24 cellular contexts compared by ENCODE assay signal in the genomic region with DNA sequence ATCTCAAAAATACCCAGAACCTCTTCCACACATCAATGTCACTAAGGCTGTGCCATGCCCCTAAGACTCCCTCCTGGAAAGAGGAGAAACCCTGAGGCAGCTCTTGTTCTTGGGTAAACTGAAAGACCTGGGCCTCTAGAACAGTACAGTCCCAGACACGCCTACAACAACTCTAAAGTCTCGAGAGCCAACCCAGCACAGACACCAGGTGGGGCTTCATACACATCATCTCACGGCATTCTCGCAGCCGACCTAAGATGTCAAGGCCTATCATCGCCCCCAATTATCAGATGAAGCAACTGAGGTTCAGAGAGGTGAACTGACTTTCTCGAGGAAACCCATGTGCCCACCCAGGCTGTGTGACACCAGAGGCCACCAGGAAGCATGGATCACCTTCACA.
DNase-seq lines count a peak whose midpoint lies in the region; ATAC-seq, FAIRE-seq and TF ChIP-seq lines count a peak whose summit lies in the region.
"Had no signal": no experiment of that assay in that cellular context is flagged by ENCODE, and none has a peak within 500 bp of the region (broad histone marks: within the 10 kb centered on the region; RNA-seq: fewer than 3 reads in every experiment).

No MANE protein-coding gene starts in this region.

- no peak overlapping the region for H2BK120ac ChIP-seq in mesenchymal stem cell (ENCODE audit: low read depth, low read length)

- H2BK15ac ChIP-seq in mesenchymal stem cell (ENCODE audit: low read depth, poor library complexity, severe bottlenecking): no peak overlapping the region

- no peak for ATAC-seq in HepG2
- no peak for ATAC-seq in right lobe of liver
- ATAC-seq in activated T-helper 17 cell treated with anti-CD3 and anti-CD28 coated beads, Interleukin-2, amount 50 U/mL, for 72 hours (replicated peaks): no peak
- no peak for ATAC-seq in left cardiac atrium
- ATAC-seq: activated CD8-positive, alpha-beta memory T cell treated with anti-CD3 and anti-CD28 coated beads, Interleukin-2, amount 10 ng/mL, durations not matched to agents 7 days and 5 days; heart right ventricle; lower lobe of right lung had no signal

- H3K27me3 ChIP-seq in HepG2 (ENCODE audit: control insufficient read depth in 1 of 2, insufficient read depth in 2 of 2, low read length in 2 of 2): no peaks in the 10 kb centered on the region
- no peaks in the 10 kb centered on the region for H3K27me3 ChIP-seq in right lobe of liver
- no peaks in the 10 kb centered on the region for H3K27me3 ChIP-seq in mesenchymal stem cell (ENCODE audit: control insufficient read depth in 1 of 2, insufficient read depth in 1 of 2, low read length in 2 of 2)
- no peaks in the 10 kb centered on the region for H3K27me3 ChIP-seq in tibial artery
- H3K27me3 ChIP-seq: BLaER1 treated with 17β-estradiol and CSF1 and Interleukin-3, amounts not matched to agents 10 nM and 100 nM; heart right ventricle; right atrium auricular region; spleen; vagina had no signal

- H3K4me1 ChIP-seq in HepG2 (ENCODE audit: insufficient read depth, low read length) (peaks cover 14% of the 10 kb centered on the region), right lobe of liver (peaks cover 0 to 43% (median 21%) of the 10 kb centered on the region in 4 donors), mesenchymal stem cell (ENCODE audit: control insufficient read depth, insufficient read depth, low read depth, low read length) (peaks cover 37% of the 10 kb centered on the region), tibial artery (peaks cover 14 to 90% (median 59%) of the 10 kb centered on the region in 4 donors)
- H3K4me1 ChIP-seq: parathyroid adenoma had no signal

- in situ Hi-C loops in HepG2 (cut with HindIII; ENCODE audit: extremely low pct_ligation_motif_present, low pct_unique_long_range_greater_than_20kb): no loop called here

- no peak overlapping the region for H3K4ac ChIP-seq in mesenchymal stem cell (ENCODE audit: low read depth in 1 of 2, low read length in 2 of 2)

- H3K79me1 ChIP-seq in mesenchymal stem cell (replicated peaks; ENCODE audit: low read length, poor library complexity, severe bottlenecking): peaks cover 51% of the 10 kb centered on the region

- WGBS in HepG2 (ENCODE audit: low lambda C conversion rate): 97% methylated on average over 6 of the region's 7 CpGs
- WGBS in right lobe of liver (ENCODE audit: insufficient coverage, low coverage, low lambda C conversion rate, missing lambda C conversion rate): no CpG with 5 or more reads among the region's 7 CpGs
- 96% methylated on average over 7 of the region's 7 CpGs for WGBS in mesenchymal stem cell

- DNase-seq in HepG2 (ENCODE audit: low spot score): no peak
- DNase-seq in right lobe of liver: no peak
- no peak for DNase-seq in mesenchymal stem cell
- DNase-seq in tibial artery: no peak
- DNase-seq in left cardiac atrium: no peak
- DNase-seq in germinal center (ENCODE audit: low spot score): no peak
- no peak for DNase-seq in dermis blood vessel endothelial cell
- DNase-seq: activated CD4-positive, alpha-beta T cell treated with anti-CD3 and anti-CD28 coated beads for 4 hours; activated CD8-positive, alpha-beta memory T cell treated with anti-CD3 and anti-CD28 coated beads, Interleukin-2, amount 10 ng/mL, durations not matched to agents 7 days and 5 days; Calu3; heart right ventricle; lower lobe of right lung; NCI-H1417 treated with DMSO at 0.1 percent for 48 hours; NCI-H2081 treated with DMSO at 0.1 percent for 48 hours; NCI-H226; spleen had no signal

- no peak overlapping the region for H2BK12ac ChIP-seq in mesenchymal stem cell (ENCODE audit: low read length in 2 of 2)

- H3K4me3 ChIP-seq in HepG2 (replicated peaks in 1 of 3; ENCODE audit: insufficient read depth in 1 of 3, low read depth in 2 of 3, low read length in 3 of 3): no peak overlapping the region
- no peak overlapping the region for H3K4me3 ChIP-seq in right lobe of liver
- H3K4me3 ChIP-seq in mesenchymal stem cell (ENCODE audit: insufficient read depth in 1 of 2, low read depth in 1 of 2, low read length in 2 of 2): no peak overlapping the region
- H3K4me3 ChIP-seq in tibial artery: no peak overlapping the region
- H3K4me3 ChIP-seq: BLaER1 treated with 17β-estradiol and CSF1 and Interleukin-3, amounts not matched to agents 10 nM and 100 nM; heart right ventricle; lower lobe of right lung; right atrium auricular region; SK-N-MC; spleen; vagina had no signal

- BruUV-seq in HepG2 (replicated peaks; lab: Mats Ljungman, UMichigan): no TSS peak

- H3K18ac ChIP-seq in mesenchymal stem cell (ENCODE audit: low read depth in 1 of 2, low read length in 2 of 2): no peak overlapping the region

- no peak overlapping the region for H3K4me3 Mint-ChIP-seq in activated T-helper 17 cell treated with anti-CD3 and anti-CD28 coated beads, Interleukin-2, amount 50 U/mL, for 72 hours
- H3K4me3 Mint-ChIP-seq: activated CD8-positive, alpha-beta memory T cell treated with anti-CD3 and anti-CD28 coated beads, Interleukin-2, amount 10 ng/mL, durations not matched to agents 7 days and 5 days had no signal

- TF ChIP-seq EP300 in HepG2 (IDR thresholded peaks at IDR 0.05; ENCODE audit: low read depth in 2 of 2, low read length in 2 of 2) (no peak), HepG2 (CRISPR knock-in tag; IDR thresholded peaks at IDR 0.05; ENCODE audit: borderline replicate concordance) (no peak)

- no peak overlapping the region for H2AFZ ChIP-seq in HepG2 (ENCODE audit: low read length)
- H2AFZ ChIP-seq in mesenchymal stem cell (ENCODE audit: low read depth, low read length): no peak overlapping the region
- H2AFZ ChIP-seq: parathyroid adenoma had no signal

- no peak overlapping the region for H2BK5ac ChIP-seq in mesenchymal stem cell (ENCODE audit: low read depth, low read length, poor library complexity, severe bottlenecking)

- H3K4me1 Mint-ChIP-seq in activated T-helper 17 cell treated with anti-CD3 and anti-CD28 coated beads, Interleukin-2, amount 50 U/mL, for 72 hours: no peaks in the 10 kb centered on the region

- H3K36me3 ChIP-seq in HepG2 (replicated peaks in 1 of 2; ENCODE audit: control insufficient read depth in 1 of 2, insufficient read depth in 2 of 2, low read length in 2 of 2) (peaks cover 0 to 3% of the 10 kb centered on the region in 2 experiments; a peak in 2 of 5 replicates), right lobe of liver (no peaks in the 10 kb centered on the region), mesenchymal stem cell (ENCODE audit: control insufficient read depth in 1 of 2, insufficient read depth in 2 of 2, low read depth in 1 of 2, low read length in 2 of 2) (peaks cover 11 to 22% of the 10 kb centered on the region in 2 experiments), tibial artery (no peaks in the 10 kb centered on the region)
- H3K36me3 ChIP-seq: heart right ventricle, lower lobe of right lung, right atrium auricular region, spleen, vagina had no signal

- no peak for TF ChIP-seq POLR2A in HepG2 (IDR thresholded peaks at IDR 0.05; ENCODE audit: insufficient read depth in 1 of 2, low read depth in 2 of 2, low read length in 2 of 2)
- TF ChIP-seq POLR2A in right lobe of liver (IDR thresholded peaks at IDR 0.05): no peak

- no peaks in the 10 kb centered on the region for H4K20me1 ChIP-seq in HepG2 (ENCODE audit: insufficient read depth, low read length)

- H3K9me3 ChIP-seq in HepG2 (ENCODE audit: low read length): no peaks in the 10 kb centered on the region
- no peaks in the 10 kb centered on the region for H3K9me3 ChIP-seq in right lobe of liver
- no peaks in the 10 kb centered on the region for H3K9me3 ChIP-seq in mesenchymal stem cell (ENCODE audit: control insufficient read depth, low read length)
- no peaks in the 10 kb centered on the region for H3K9me3 ChIP-seq in tibial artery
- H3K9me3 ChIP-seq: BLaER1 treated with 17β-estradiol and CSF1 and Interleukin-3, amounts not matched to agents 10 nM and 100 nM; heart right ventricle; lower lobe of right lung; right atrium auricular region; spleen; vagina had no signal

- CTCF ChIA-PET in HepG2 (lab: Yijun Ruan, JAX; ENCODE audit: low intra/inter-chr PET ratio, low total read pairs): no interaction called here

- intact Hi-C loops in HepG2 (cut with micrococcal nuclease; ENCODE audit: unreplicated experiment) (no loop called here), right lobe of liver (cut with DNase I) (loop anchor here in 1 of 2 donors (5.0 kb wide), 1 partner anchor 137 kb away; a partner anchor contains a TSS), tibial artery (cut with DNase I; ENCODE audit: low total_unique reads) (loop anchor here (5.0 to 10.0 kb wide), 2 partner anchors 64 to 217 kb away; no protein-coding TSS in a partner anchor), left cardiac atrium (cut with DNase I) (loop anchor here (10.0 kb wide), 3 partner anchors 66 to 146 kb away; a partner anchor contains a TSS)

- no peaks in the 10 kb centered on the region for H3K9me3 Mint-ChIP-seq in activated T-helper 17 cell treated with anti-CD3 and anti-CD28 coated beads, Interleukin-2, amount 50 U/mL, for 72 hours

- H2AK5ac ChIP-seq in mesenchymal stem cell (ENCODE audit: low read length, severe bottlenecking): peak overlapping the region; percentile 5

- POLR2A ChIA-PET in HepG2 (lab: Yijun Ruan, JAX): no interaction called here

- TF ChIP-seq RAD21 in HepG2 (CRISPR knock-in tag; IDR thresholded peaks at IDR 0.05): no peak

- H4K8ac ChIP-seq in mesenchymal stem cell (ENCODE audit: low read length): no peak overlapping the region

- no peak overlapping the region for H4K91ac ChIP-seq in mesenchymal stem cell (ENCODE audit: low read length)

- H3K23ac ChIP-seq in mesenchymal stem cell (ENCODE audit: low read length in 2 of 2): no peak overlapping the region

- H3K79me2 ChIP-seq in HepG2 (ENCODE audit: insufficient read depth, low read length): no peaks in the 10 kb centered on the region

- H3K27ac ChIP-seq in HepG2 (ENCODE audit: extremely low read length, insufficient read depth, low read length) (no peak overlapping the region), right lobe of liver (peak overlapping the region in 1 of 3 donors; percentile 31), mesenchymal stem cell (ENCODE audit: low read length, poor library complexity, severe bottlenecking) (no peak overlapping the region), tibial artery (peak overlapping the region; percentile 87 to 98)
- H3K27ac ChIP-seq: BLaER1 treated with 17β-estradiol and CSF1 and Interleukin-3, amounts not matched to agents 10 nM and 100 nM; epithelial cell of prostate; heart right ventricle; HL-60; lower lobe of right lung; parathyroid adenoma; right atrium auricular region; SK-N-MC had no signal

- H3K14ac ChIP-seq in mesenchymal stem cell (ENCODE audit: low read length in 2 of 2): no peak overlapping the region

- FAIRE-seq in HepG2 (lab: Jason Lieb, UNC): no peak

- no peak overlapping the region for H3K9ac ChIP-seq in HepG2 (ENCODE audit: insufficient read depth, low read depth, low read length)
- H3K9ac ChIP-seq in mesenchymal stem cell (ENCODE audit: low read length): no peak overlapping the region
- H3K9ac ChIP-seq: BLaER1 treated with 17β-estradiol and CSF1 and Interleukin-3, amounts not matched to agents 10 nM and 100 nM; parathyroid adenoma had no signal

- H3K27ac Mint-ChIP-seq in activated T-helper 17 cell treated with anti-CD3 and anti-CD28 coated beads, Interleukin-2, amount 50 U/mL, for 72 hours: peak overlapping the region; percentile 12
- H3K27ac Mint-ChIP-seq: activated CD8-positive, alpha-beta memory T cell treated with anti-CD3 and anti-CD28 coated beads, Interleukin-2, amount 10 ng/mL, durations not matched to agents 7 days and 5 days had no signal

- H3K4me2 ChIP-seq in HepG2 (ENCODE audit: low read depth, low read length): no peak overlapping the region
- H3K4me2 ChIP-seq in mesenchymal stem cell (ENCODE audit: low read length, poor library complexity, severe bottlenecking): no peak overlapping the region
- H3K4me2 ChIP-seq: BLaER1 treated with 17β-estradiol and CSF1 and Interleukin-3, amounts not matched to agents 10 nM and 100 nM had no signal

- TF ChIP-seq CTCF in HepG2 (CRISPR knock-in tag; IDR thresholded peaks at IDR 0.05): no peak
- TF ChIP-seq CTCF in right lobe of liver (IDR thresholded peaks at IDR 0.05): no peak
- no peak for TF ChIP-seq CTCF in tibial artery (IDR thresholded peaks at IDR 0.05)

- no peaks in the 10 kb centered on the region for H3K27me3 Mint-ChIP-seq in activated T-helper 17 cell treated with anti-CD3 and anti-CD28 coated beads, Interleukin-2, amount 50 U/mL, for 72 hours
- H3K27me3 Mint-ChIP-seq: activated CD8-positive, alpha-beta memory T cell treated with anti-CD3 and anti-CD28 coated beads, Interleukin-2, amount 10 ng/mL, durations not matched to agents 7 days and 5 days had no signal

- H3K36me3 Mint-ChIP-seq in activated T-helper 17 cell treated with anti-CD3 and anti-CD28 coated beads, Interleukin-2, amount 50 U/mL, for 72 hours (ENCODE audit: low read depth): no peaks in the 10 kb centered on the region
- H3K36me3 Mint-ChIP-seq: activated CD8-positive, alpha-beta memory T cell treated with anti-CD3 and anti-CD28 coated beads, Interleukin-2, amount 10 ng/mL, durations not matched to agents 7 days and 5 days had no signal

Comparison
In these comparisons a context has a peak if more than half of its experiments do, and no peak if none do; other contexts are left out.
1. H3K27ac ChIP-seq: peak in tibial artery (2 of 2); none in HepG2 (single experiment) and mesenchymal stem cell (single experiment).